15 cellular contexts compared by ENCODE assay signal in genomic region chr20:37333130-37333847, GRCh38.
"Had no signal": no experiment of that assay in that cellular context is flagged by ENCODE, and none has a peak within 500 bp of the region (broad histone marks: within the 10 kb centered on the region; RNA-seq: fewer than 3 reads in every experiment).

No MANE protein-coding gene starts in this region.

- DNase-seq: activated effector memory CD4-positive, alpha-beta T cell treated with anti-CD3 and anti-CD28 coated beads, Interleukin-2, amount 50 U/mL, for 16 hours; brain microvascular endothelial cell; foreskin melanocyte; heart left ventricle; midbrain; occipital lobe; stimulated activated CD4-positive, alpha-beta T cell treated with anti-CD3 and anti-CD28 coated beads, Interleukin-1b, Interleukin-23, amount 100 ng/mL, for 48 hours; tibial artery had no signal

- H3K27ac Mint-ChIP-seq: progenitor cell of endocrine pancreas had no signal

- H3K36me3 Mint-ChIP-seq: activated naive CD4-positive, alpha-beta T cell treated with anti-CD3 and anti-CD28 coated beads, Interleukin-2, amount 50 U/mL, for 72 hours; naive thymus-derived CD8-positive, alpha-beta T cell had no signal

- H3K9me3 ChIP-seq: heart left ventricle, left lung, tibial artery had no signal

- H3K27me3 ChIP-seq: brain microvascular endothelial cell, heart left ventricle, left lung, tibial artery had no signal

- H3K4me3 ChIP-seq: heart left ventricle, left lung, tibial artery had no signal

- FAIRE-seq: endothelial cell of umbilical vein, islet of Langerhans had no signal

- H3K27ac ChIP-seq: brain microvascular endothelial cell, left lung, tibial artery had no signal

- H3K4me3 Mint-ChIP-seq: naive thymus-derived CD8-positive, alpha-beta T cell had no signal

- ATAC-seq: activated CD4-positive, CD25-positive, alpha-beta regulatory T cell treated with anti-CD3 and anti-CD28 coated beads, Interleukin-2, amount 50 U/mL, for 24 hours; activated naive CD4-positive, alpha-beta T cell treated with anti-CD3 and anti-CD28 coated beads, Interleukin-2, amount 50 U/mL, for 72 hours; naive thymus-derived CD8-positive, alpha-beta T cell had no signal

- H3K9me3 Mint-ChIP-seq: activated naive CD4-positive, alpha-beta T cell treated with anti-CD3 and anti-CD28 coated beads, Interleukin-2, amount 50 U/mL, for 72 hours; naive thymus-derived CD8-positive, alpha-beta T cell had no signal

- H3K36me3 ChIP-seq: brain microvascular endothelial cell, heart left ventricle, left lung, tibial artery had no signal

- H3K27me3 Mint-ChIP-seq: naive thymus-derived CD8-positive, alpha-beta T cell; progenitor cell of endocrine pancreas had no signal
